ENCODE assay signal across 9 cellular contexts in genomic region chr17:63550816-63551639, GRCh38. TPM values are rescaled to one million over a fixed set of nuclear protein-coding genes. Genes with fewer than 3 reads are reported as not detected.
A peak's percentile ranks its signal among the peaks of the same experiment; 100 is the strongest.
DNase-seq lines count a peak whose midpoint lies in the region; ATAC-seq and TF ChIP-seq lines count a peak whose summit lies in the region.
"Had no signal": no experiment of that assay in that cellular context is flagged by ENCODE, and none has a peak within 500 bp of the region (broad histone marks: within the 10 kb centered on the region; RNA-seq: fewer than 3 reads in every experiment).

No MANE protein-coding gene starts in this region.

- no peak for TF ChIP-seq CTCF in WI38 (IDR thresholded peaks at IDR 0.05; ENCODE audit: low read depth, low read length)
- TF ChIP-seq CTCF in esophagus squamous epithelium (IDR thresholded peaks at IDR 0.05) = no peak
- no peak for TF ChIP-seq CTCF in nephron progenitor cell (IDR thresholded peaks at IDR 0.05)

- intact Hi-C loops in esophagus squamous epithelium (cut with DNase I) = no loop called here

- peak; percentile 49 for DNase-seq in NCI-H1092 (lab: John Stamatoyannopoulos, UW)
- DNase-seq in esophagus squamous epithelium (lab: John Stamatoyannopoulos, UW) = no peak
- peak; percentile 46 for DNase-seq in nephron progenitor cell
- no peak for DNase-seq in superior temporal gyrus (ENCODE audit: extremely low spot score)

- peaks cover 45% of the 10 kb centered on the region for H3K4me1 ChIP-seq in BLaER1
- peaks cover 25 to 60% (median 28%) of the 10 kb centered on the region in 3 donors for H3K4me1 ChIP-seq in esophagus squamous epithelium

- H3K27ac ChIP-seq in BLaER1 = peak overlapping the region; percentile 96
- peak overlapping the region; percentile 90 to 95 (median 91) for H3K27ac ChIP-seq in esophagus squamous epithelium

- peak overlapping the region; percentile 96 for H3K4me2 ChIP-seq in BLaER1

- H3K27me3 ChIP-seq in BLaER1 = no peaks in the 10 kb centered on the region
- H3K27me3 ChIP-seq in esophagus squamous epithelium = no peaks in the 10 kb centered on the region

- ATAC-seq in GM19035 (IDR thresholded peaks at IDR 0.05; ENCODE audit: unreplicated experiment) (peak; percentile 4), HG03469 (IDR thresholded peaks at IDR 0.05; ENCODE audit: unreplicated experiment) (no peak)

- no peak for TF ChIP-seq POLR2A in esophagus squamous epithelium (IDR thresholded peaks at IDR 0.05)

- peaks cover 55% of the 10 kb centered on the region for H4K20me1 ChIP-seq in BLaER1

- 0% methylated on average over 19 to 21 of the region's 32 CpGs for WGBS in esophagus squamous epithelium, 2 donors

- peak overlapping the region; percentile 97 for H3K4me3 ChIP-seq in BLaER1
- peak overlapping the region; percentile 82 for H3K4me3 ChIP-seq in WI38 (ENCODE audit: low read depth, low read length)
- H3K4me3 ChIP-seq in esophagus squamous epithelium = peak overlapping the region; percentile 80 to 97 (median 92)

- peaks cover 30% of the 10 kb centered on the region for H3K4me1 Mint-ChIP-seq in nephron progenitor cell

- H3K9me3 Mint-ChIP-seq in nephron progenitor cell = peaks cover 4% of the 10 kb centered on the region

- H3K36me3 Mint-ChIP-seq in nephron progenitor cell (ENCODE audit: low read depth) = peaks cover 23% of the 10 kb centered on the region

- H3K27ac Mint-ChIP-seq in nephron progenitor cell = peak overlapping the region; percentile 99

- H3K9me3 ChIP-seq in BLaER1 (no peaks in the 10 kb centered on the region), esophagus squamous epithelium (no peaks in the 10 kb centered on the region)

- H3K36me3 ChIP-seq in BLaER1 (peaks cover 27% of the 10 kb centered on the region), esophagus squamous epithelium (no peaks in the 10 kb centered on the region)

- peak overlapping the region; percentile 98 for H3K9ac ChIP-seq in BLaER1

- peak overlapping the region; percentile 93 for H3K4me3 Mint-ChIP-seq in nephron progenitor cell

- H3K27me3 Mint-ChIP-seq in nephron progenitor cell (ENCODE audit: low read depth, poor library complexity) = peaks cover 12% of the 10 kb centered on the region

RNA-seq across cellular contexts. Expression of gene DCAF7, which starts 0.8 kb away (rescaled TPM):
- total RNA-seq in esophagus squamous epithelium = 10 to 100 TPM; 24.8 to 29.7 (median 25.9) TPM

RNA-seq across cellular contexts. Expression of gene KCNH6, which starts 27.9 kb away (rescaled TPM):
- total RNA-seq in esophagus squamous epithelium = not detected
- total RNA-seq: NCI-H460 had no signal

RNA-seq across cellular contexts. Expression of gene TACO1, which starts 49.7 kb away (rescaled TPM):
- 10 to 100 TPM in 3 of 4 donors, 1 to 10 TPM in 1; 7.6 to 16.6 (median 12.7) TPM for total RNA-seq in esophagus squamous epithelium

Comparison
In these comparisons a context has a peak if more than half of its experiments do, and no peak if none do; other contexts are left out.
1. DNase-seq: peak in NCI-H1092 (single experiment) and nephron progenitor cell (single experiment); none in esophagus squamous epithelium (single experiment) and superior temporal gyrus (single experiment).
2. Peak in every context shown above with its lines, with median percentiles within 50 percentile points of each other: H3K4me3 ChIP-seq.